Comparison of ENCODE assay signal across 20 cellular contexts in genomic region chrX:131895002-131895401, GRCh38.
DNase-seq lines count a peak whose midpoint lies in the region; ATAC-seq, FAIRE-seq and TF ChIP-seq lines count a peak whose summit lies in the region.
"Had no signal": no experiment of that assay in that cellular context is flagged by ENCODE, and none has a peak within 500 bp of the region (broad histone marks: within the 10 kb centered on the region; RNA-seq: fewer than 3 reads in every experiment).

No MANE protein-coding gene starts in this region.

- no TSS peak for BruUV-seq in PC-3 (replicated peaks; lab: Mats Ljungman, UMichigan)

- H2AFZ ChIP-seq in PC-3 (ENCODE audit: low read length) = no peak overlapping the region

- ATAC-seq in PC-3 (peak; percentile 95), aorta (ENCODE audit: low FRiP score) (no peak)
- ATAC-seq: activated CD8-positive, alpha-beta T cell treated with anti-CD3 and anti-CD28 coated beads, Interleukin-2, amount 10 ng/mL, durations not matched to agents 7 days and 5 days; activated T-helper 17 cell treated with anti-CD3 and anti-CD28 coated beads, Interleukin-2, amount 50 U/mL, for 72 hours; GM12878; pancreas had no signal

- H3K27ac ChIP-seq in PC-3 (ENCODE audit: low read length) (no peak overlapping the region), aorta (ENCODE audit: low read depth in 1 of 2, low read length in 2 of 2) (no peak overlapping the region)
- H3K27ac ChIP-seq: BLaER1 treated with 17β-estradiol and CSF1 and Interleukin-3, amounts not matched to agents 10 nM and 100 nM; pancreas; SK-N-MC had no signal

- no peaks in the 10 kb centered on the region for H4K20me1 ChIP-seq in PC-3 (ENCODE audit: low read length)

- no peaks in the 10 kb centered on the region for H3K9me2 ChIP-seq in PC-3 (replicated peaks; ENCODE audit: low read length)

- no peak overlapping the region for H3K4me3 ChIP-seq in PC-3 (ENCODE audit: low read length)
- no peak overlapping the region for H3K4me3 ChIP-seq in bronchial epithelial cell (ENCODE audit: low read depth, low read length)
- H3K4me3 ChIP-seq in aorta (ENCODE audit: low read length in 2 of 2) = no peak overlapping the region
- no peak overlapping the region for H3K4me3 ChIP-seq in BE2C (ENCODE audit: low read depth, low read length)
- H3K4me3 ChIP-seq: BLaER1 treated with 17β-estradiol and CSF1 and Interleukin-3, amounts not matched to agents 10 nM and 100 nM; GM12878; pancreas; SK-N-MC had no signal

- no peak for TF ChIP-seq CTCF in PC-3 (conservative IDR thresholded peaks at IDR 0.05; ENCODE audit: low read depth, low read length)
- no peak for TF ChIP-seq CTCF in bronchial epithelial cell (IDR thresholded peaks at IDR 0.05; ENCODE audit: insufficient read depth, low read length, severe bottlenecking)
- no peak for TF ChIP-seq CTCF in BE2C (IDR thresholded peaks at IDR 0.05; ENCODE audit: low read depth, low read length)

- no peaks in the 10 kb centered on the region for H3K27me3 ChIP-seq in PC-3 (ENCODE audit: low read length)
- no peaks in the 10 kb centered on the region for H3K27me3 ChIP-seq in bronchial epithelial cell (ENCODE audit: control insufficient read depth, insufficient read depth, low read length)
- H3K27me3 ChIP-seq in aorta (ENCODE audit: control insufficient read depth in 1 of 2, insufficient read depth in 2 of 2, low read length in 1 of 2) = peaks cover 0 to 4% of the 10 kb centered on the region in 2 donors
- no peaks in the 10 kb centered on the region for H3K27me3 ChIP-seq in BE2C

- H3K79me2 ChIP-seq in PC-3 (ENCODE audit: low read length) = no peaks in the 10 kb centered on the region

- H3K4me1 ChIP-seq in PC-3 (ENCODE audit: insufficient read depth, low read length) (peaks cover 14% of the 10 kb centered on the region), aorta (ENCODE audit: control insufficient read depth in 1 of 2, insufficient read depth in 2 of 2, low read length in 2 of 2) (no peaks in the 10 kb centered on the region), BE2C (no peaks in the 10 kb centered on the region)
- H3K4me1 ChIP-seq: BLaER1 treated with 17β-estradiol and CSF1 and Interleukin-3, amounts not matched to agents 10 nM and 100 nM; pancreas had no signal

- no peak overlapping the region for H3K9ac ChIP-seq in PC-3 (ENCODE audit: low read length)
- H3K9ac ChIP-seq: BLaER1 treated with 17β-estradiol and CSF1 and Interleukin-3, amounts not matched to agents 10 nM and 100 nM had no signal

- no peaks in the 10 kb centered on the region for H3K36me3 ChIP-seq in PC-3 (ENCODE audit: low read depth, low read length)
- no peaks in the 10 kb centered on the region for H3K36me3 ChIP-seq in bronchial epithelial cell (ENCODE audit: control insufficient read depth, insufficient read depth, low read length)
- no peaks in the 10 kb centered on the region for H3K36me3 ChIP-seq in aorta (ENCODE audit: control insufficient read depth in 1 of 2, insufficient read depth in 2 of 2, low read length in 1 of 2)
- H3K36me3 ChIP-seq in BE2C = no peaks in the 10 kb centered on the region
- H3K36me3 ChIP-seq: BLaER1 treated with 17β-estradiol and CSF1 and Interleukin-3, amounts not matched to agents 10 nM and 100 nM; pancreas had no signal

- no peak for DNase-seq in H54 (ENCODE audit: insufficient read length, low spot score)
- peak; percentile 80 for DNase-seq in PC-3
- peak; percentile 68 for DNase-seq in bronchial epithelial cell (ENCODE audit: low read depth)
- peak; percentile 6 for DNase-seq in non-pigmented ciliary epithelial cell (ENCODE audit: low read depth)
- DNase-seq in KG1 (lab: John Stamatoyannopoulos, UW) = no peak
- no peak for DNase-seq in NCI-H1694 (lab: John Stamatoyannopoulos, UW)
- no peak for DNase-seq in aorta
- DNase-seq in BE2C = no peak
- DNase-seq: activated CD8-positive, alpha-beta T cell treated with anti-CD3 and anti-CD28 coated beads, Interleukin-2, amount 10 ng/mL, durations not matched to agents 7 days and 5 days; anterior cingulate cortex; DND-41; NCI-H1092; NK-92 treated with Interleukin-12 subunit alpha and Interleukin-12 subunit beta, amount 100 ng/mL, for 24 hours; pancreas; stimulated activated CD4-positive, alpha-beta T cell treated with anti-CD3 and anti-CD28 coated beads, Interleukin-12 subunit alpha, Interleukin-12 subunit beta, amount 100 ng/mL, for 4 hours had no signal

- H3F3A ChIP-seq in PC-3 (ENCODE audit: low read length, unreplicated experiment) = no peaks in the 10 kb centered on the region

- intact Hi-C loops in PC-3 (cut with micrococcal nuclease) = no loop called here
- intact Hi-C loops in aorta (cut with DNase I) = no loop called here

- POLR2A ChIA-PET in PC-3 (lab: Charles Lee; ENCODE audit: unreplicated experiment) = no interaction called here

- FAIRE-seq in H54 (lab: Jason Lieb, UNC) (peak; percentile 38), bronchial epithelial cell (lab: Jason Lieb, UNC) (no peak)
- FAIRE-seq: frontal cortex, GM12878, pancreas had no signal

- 2 to 20% methylated on average over 1 of the region's 1 CpG for WGBS in aorta, 2 donors

- H3K9me3 ChIP-seq in PC-3 (ENCODE audit: low read length) = no peaks in the 10 kb centered on the region
- H3K9me3 ChIP-seq in aorta (ENCODE audit: control insufficient read depth, low read length) = no peaks in the 10 kb centered on the region
- no peaks in the 10 kb centered on the region for H3K9me3 ChIP-seq in BE2C
- H3K9me3 ChIP-seq: pancreas had no signal

- H3K4me2 ChIP-seq in PC-3 (ENCODE audit: low read length) = peak overlapping the region; percentile 44
- H3K4me2 ChIP-seq: BLaER1 treated with 17β-estradiol and CSF1 and Interleukin-3, amounts not matched to agents 10 nM and 100 nM had no signal

- CTCF ChIA-PET in PC-3 (lab: Charles Lee) = interaction anchor here (0.5 kb wide), 1 partner anchor 129 kb away, joined by 6 read pairs; no protein-coding TSS in a partner anchor

- no peak for TF ChIP-seq POLR2A in H54 (IDR thresholded peaks at IDR 0.05; ENCODE audit: low read depth, low read length)

Comparison
In these comparisons a context has a peak if more than half of its experiments do, and no peak if none do; other contexts are left out.
1. DNase-seq: peak in PC-3 (single experiment), bronchial epithelial cell (single experiment) and non-pigmented ciliary epithelial cell (single experiment); none in H54 (single experiment), KG1 (single experiment), NCI-H1694 (single experiment), aorta (0 of 2) and BE2C (single experiment).